ENCODE assay signal across 20 cellular contexts in genomic region chr7:41869596-41869995, GRCh38.
DNase-seq lines count a peak whose midpoint lies in the region; ATAC-seq and TF ChIP-seq lines count a peak whose summit lies in the region.
"Had no signal": no experiment of that assay in that cellular context is flagged by ENCODE, and none has a peak within 500 bp of the region (broad histone marks: within the 10 kb centered on the region; RNA-seq: fewer than 3 reads in every experiment).

No MANE protein-coding gene starts in this region.

- peak overlapping the region in 1 of 2 donors; percentile 55 for H3K4me3 Mint-ChIP-seq in activated T-cell treated with anti-CD3 and anti-CD28 coated beads, Interleukin-2, amount 50 U/mL, for 72 hours
- no peak overlapping the region for H3K4me3 Mint-ChIP-seq in stimulated activated naive B cell treated with anti-CD40 and anti-IgM and Interleukin-4, amounts not matched to agents 10 μg/mL and 1 μg/mL and 100 μg/mL, for 72 hours

- peaks cover 12% of the 10 kb centered on the region for H3K4me1 Mint-ChIP-seq in activated T-cell treated with anti-CD3 and anti-CD28 coated beads, Interleukin-2, amount 50 U/mL, for 72 hours (ENCODE audit: low read depth)
- H3K4me1 Mint-ChIP-seq in stimulated activated naive B cell treated with anti-CD40 and anti-IgM and Interleukin-4, amounts not matched to agents 10 μg/mL and 1 μg/mL and 100 μg/mL, for 72 hours = peaks cover 14 to 18% of the 10 kb centered on the region in 2 donors

- H3K9ac ChIP-seq in SK-N-SH = peak overlapping the region; percentile 20

- 38% methylated on average over 3 of the region's 3 CpGs for WGBS in SK-N-SH (ENCODE audit: low lambda C conversion rate)

- H3K9me3 Mint-ChIP-seq in activated T-cell treated with anti-CD3 and anti-CD28 coated beads, Interleukin-2, amount 50 U/mL, for 72 hours = peaks cover 0 to 4% of the 10 kb centered on the region in 2 donors
- H3K9me3 Mint-ChIP-seq in stimulated activated naive B cell treated with anti-CD40 and anti-IgM and Interleukin-4, amounts not matched to agents 10 μg/mL and 1 μg/mL and 100 μg/mL, for 72 hours = peaks cover 5 to 15% of the 10 kb centered on the region in 2 donors

- H3K36me3 ChIP-seq in SK-N-SH (replicated peaks in 1 of 2; ENCODE audit: control insufficient read depth in 1 of 2, insufficient read depth in 2 of 2, low read length in 1 of 2) = no peaks in the 10 kb centered on the region
- H3K36me3 ChIP-seq: brain microvascular endothelial cell, esophagus squamous epithelium had no signal

- no peaks in the 10 kb centered on the region for H3K9me2 ChIP-seq in SK-N-SH

- peak overlapping the region; percentile 33 for H3K27ac Mint-ChIP-seq in activated T-cell treated with anti-CD3 and anti-CD28 coated beads, Interleukin-2, amount 50 U/mL, for 72 hours
- H3K27ac Mint-ChIP-seq in stimulated activated naive B cell treated with anti-CD40 and anti-IgM and Interleukin-4, amounts not matched to agents 10 μg/mL and 1 μg/mL and 100 μg/mL, for 72 hours = peak overlapping the region; percentile 77
- H3K27ac Mint-ChIP-seq: T-helper 2 cell treated with Interferon-gamma antibody and Interleukin-4, amounts not matched to agents 5 μg/mL and 100 μg/mL, for 36 hours had no signal

- peaks cover 40% of the 10 kb centered on the region for H3K27me3 Mint-ChIP-seq in activated T-cell treated with anti-CD3 and anti-CD28 coated beads, Interleukin-2, amount 50 U/mL, for 72 hours (ENCODE audit: low read depth)
- H3K27me3 Mint-ChIP-seq in stimulated activated naive B cell treated with anti-CD40 and anti-IgM and Interleukin-4, amounts not matched to agents 10 μg/mL and 1 μg/mL and 100 μg/mL, for 72 hours = no peaks in the 10 kb centered on the region

- H3F3A ChIP-seq in SK-N-SH (replicated peaks; ENCODE audit: insufficient read depth) = no peaks in the 10 kb centered on the region

- peak overlapping the region; percentile 35 for H3K4me2 ChIP-seq in SK-N-SH
- H3K4me2 ChIP-seq: A549 had no signal

- no peaks in the 10 kb centered on the region for H4K20me1 ChIP-seq in SK-N-SH (ENCODE audit: insufficient read depth)

- no peaks in the 10 kb centered on the region for H3K9me3 ChIP-seq in SK-N-SH
- H3K9me3 ChIP-seq: A549 had no signal

- peaks cover 0 to 19% of the 10 kb centered on the region in 2 experiments; a peak in 2 of 4 replicates for H3K4me1 ChIP-seq in SK-N-SH (ENCODE audit: control insufficient read depth in 1 of 2, insufficient read depth in 2 of 2, low read depth in 1 of 2, low read length in 1 of 2)
- H3K4me1 ChIP-seq: A549, esophagus squamous epithelium had no signal

- POLR2A ChIA-PET in SK-N-SH (lab: Yijun Ruan, JAX) = no interaction called here

- no peaks in the 10 kb centered on the region for H3K79me2 ChIP-seq in SK-N-SH (ENCODE audit: insufficient read depth)

- peak overlapping the region; percentile 37 to 68; a peak in 2 of 4 replicates for H3K27ac ChIP-seq in SK-N-SH (ENCODE audit: low read depth in 2 of 2, low read length in 1 of 2)
- H3K27ac ChIP-seq: A549, brain microvascular endothelial cell had no signal

- no peak for TF ChIP-seq RAD21 in SK-N-SH (IDR thresholded peaks at IDR 0.05; ENCODE audit: low read length)

- no peaks in the 10 kb centered on the region for H3K27me3 ChIP-seq in SK-N-SH (ENCODE audit: insufficient read depth)
- H3K27me3 ChIP-seq: brain microvascular endothelial cell had no signal

- TF ChIP-seq CTCF in SK-N-SH (IDR thresholded peaks at IDR 0.05) (no peak), fibroblast of mammary gland (conservative IDR thresholded peaks at IDR 0.05; ENCODE audit: control insufficient read depth, insufficient read depth, low read depth, low read length) (no peak)

- H3K4me3 ChIP-seq in SK-N-SH (ENCODE audit: low read depth in 2 of 2, low read length in 1 of 2) (no peak overlapping the region), fibroblast of mammary gland (ENCODE audit: control insufficient read depth, low read depth, low read length) (no peak overlapping the region)
- H3K4me3 ChIP-seq: A549, esophagus squamous epithelium had no signal

- no peak for ATAC-seq in activated T-cell treated with anti-CD3 and anti-CD28 coated beads, Interleukin-2, amount 50 U/mL, for 72 hours (replicated peaks in 1 of 2)
- ATAC-seq in stimulated activated naive B cell treated with anti-CD40 and anti-IgM and Interleukin-4, amounts not matched to agents 10 μg/mL and 1 μg/mL and 100 μg/mL, for 72 hours (replicated peaks) = no peak
- no peak for ATAC-seq in HG03354 (IDR thresholded peaks at IDR 0.05; ENCODE audit: poor library complexity, severe bottlenecking, unreplicated experiment)
- ATAC-seq in HG03469 (IDR thresholded peaks at IDR 0.05; ENCODE audit: unreplicated experiment) = no peak
- ATAC-seq: A549 had no signal

- no peak for TF ChIP-seq EP300 in SK-N-SH (IDR thresholded peaks at IDR 0.05; ENCODE audit: borderline replicate concordance in 1 of 2, low read depth in 1 of 2, low read length in 1 of 2)

- H3K36me3 Mint-ChIP-seq in activated T-cell treated with anti-CD3 and anti-CD28 coated beads, Interleukin-2, amount 50 U/mL, for 72 hours (ENCODE audit: insufficient read depth in 2 of 2) = peaks cover 6% of the 10 kb centered on the region in 2 donors
- peaks cover 12 to 17% of the 10 kb centered on the region in 2 donors for H3K36me3 Mint-ChIP-seq in stimulated activated naive B cell treated with anti-CD40 and anti-IgM and Interleukin-4, amounts not matched to agents 10 μg/mL and 1 μg/mL and 100 μg/mL, for 72 hours

- CTCF ChIA-PET in SK-N-SH (lab: Yijun Ruan, JAX) = interaction anchor here (0.8 to 2.0 kb wide), 3 partner anchors 8 to 71 kb away, joined by 3 to 5 read pairs (median 5); no protein-coding TSS in a partner anchor

- no peak for DNase-seq in activated T-cell treated with anti-CD3 and anti-CD28 coated beads, Interleukin-2, amount 50 U/mL, for 72 hours
- DNase-seq in activated T-cell treated with anti-CD3 and anti-CD28 coated beads, Interleukin-2, amount 50 U/mL, for 48 hours = no peak
- no peak for DNase-seq in SK-N-SH
- DNase-seq in fibroblast of mammary gland (ENCODE audit: low read depth) = peak; percentile 64
- no peak for DNase-seq in stimulated activated naive B cell treated with anti-CD40 and anti-IgM and Interleukin-4, amounts not matched to agents 10 μg/mL and 1 μg/mL and 100 μg/mL, for 72 hours
- no peak for DNase-seq in A172 (ENCODE audit: low spot score)
- DNase-seq: activated CD4-positive, CD25-positive, alpha-beta regulatory T cell treated with anti-CD3 and anti-CD28 coated beads, Interleukin-2, amount 50 U/mL, for 72 hours; activated naive CD4-positive, alpha-beta T cell treated with Interleukin-2 at 50 U/mL for 16 hours; brain microvascular endothelial cell; esophagus squamous epithelium; KG1; NCI-H1105; posterior cingulate gyrus; SHP77; small intestine; trophoblast cell had no signal

- H2AFZ ChIP-seq in SK-N-SH (ENCODE audit: low read depth) = peak overlapping the region; percentile 83

TF ChIP-seq in SK-N-SH, 30 proteins besides CTCF, POLR2A, EP300 and RAD21 (continues in another document):
- TF ChIP-seq GATA2 (CRISPR knock-in tag; IDR thresholded peaks at IDR 0.05) = no peak
- TF ChIP-seq USF1 (IDR thresholded peaks at IDR 0.05; ENCODE audit: borderline replicate concordance, low read depth) = no peak
- TF ChIP-seq MEF2A (IDR thresholded peaks at IDR 0.05; ENCODE audit: borderline replicate concordance, low read depth) = no peak
- TF ChIP-seq RXRA (IDR thresholded peaks at IDR 0.05; ENCODE audit: borderline replicate concordance, low read depth) = no peak
- TF ChIP-seq ELF1 (IDR thresholded peaks at IDR 0.05) = no peak
- TF ChIP-seq TAF1 (IDR thresholded peaks at IDR 0.05; ENCODE audit: borderline replicate concordance, low read depth, low read length) = no peak
- TF ChIP-seq CHD2 (IDR thresholded peaks at IDR 0.05; ENCODE audit: low read length, partially characterized antibody) = no peak
- TF ChIP-seq REST (IDR thresholded peaks at IDR 0.05; ENCODE audit: low read depth, low read length) = no peak
- no peak for TF ChIP-seq NRF1 (IDR thresholded peaks at IDR 0.05; ENCODE audit: low read depth, low read length)
- TF ChIP-seq SIN3A (IDR thresholded peaks at IDR 0.05; ENCODE audit: borderline replicate concordance, low read depth, low read length) = no peak
- no peak for TF ChIP-seq RFX5 (IDR thresholded peaks at IDR 0.05; ENCODE audit: low read length)
- no peak for TF ChIP-seq SMC3 (IDR thresholded peaks at IDR 0.05; ENCODE audit: low read depth, low read length)
- TF ChIP-seq FOXM1 (IDR thresholded peaks at IDR 0.05; ENCODE audit: low read depth) = no peak
